2 cellular contexts compared by ENCODE assay signal in the genomic region with DNA sequence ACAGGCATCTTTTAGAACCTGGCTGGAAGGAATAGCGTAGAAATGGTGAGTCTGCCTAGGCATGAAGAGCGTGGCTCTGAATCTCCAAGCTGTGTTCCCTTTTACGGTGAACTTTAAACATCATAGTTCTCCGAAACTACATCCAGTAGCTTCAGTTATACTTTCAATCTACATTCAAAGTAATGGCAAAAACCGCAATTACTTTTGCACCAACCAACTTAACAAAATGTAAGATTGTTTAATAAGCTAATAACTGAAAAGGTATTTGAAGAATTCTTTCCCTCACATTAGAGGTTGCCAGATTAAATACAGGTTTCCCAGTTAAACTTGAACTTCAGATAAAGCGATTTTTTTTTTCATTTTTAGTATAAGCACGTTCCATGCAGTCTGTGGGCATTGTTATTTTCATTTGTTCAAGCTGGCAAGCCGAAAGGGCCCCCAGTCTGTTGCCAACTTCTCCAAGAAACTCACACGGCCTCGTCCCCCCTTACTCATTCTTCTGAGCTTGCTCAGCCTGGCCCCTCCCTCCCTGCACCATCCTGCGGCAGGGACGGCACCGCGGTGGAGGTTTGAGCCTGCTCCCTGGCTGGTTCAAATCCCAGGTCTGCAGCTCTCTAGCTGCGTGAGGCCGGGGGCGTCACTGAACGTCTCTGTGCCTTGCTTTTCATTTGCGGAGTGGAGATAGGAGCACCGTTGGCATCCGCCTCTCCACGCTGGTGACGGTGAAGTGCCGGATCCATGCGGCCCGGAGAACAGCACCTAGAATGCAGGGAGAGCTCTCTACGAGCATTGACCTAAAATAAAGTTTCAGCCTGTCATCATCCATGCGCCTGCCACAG.
TF ChIP-seq lines count a peak whose summit lies in the region.

No MANE protein-coding gene starts in this region.

TF ChIP-seq in SK-N-SH, 30 proteins besides CTCF, POLR2A, EP300 and RAD21 (continued from another document):
- TF ChIP-seq, protein P1, sequence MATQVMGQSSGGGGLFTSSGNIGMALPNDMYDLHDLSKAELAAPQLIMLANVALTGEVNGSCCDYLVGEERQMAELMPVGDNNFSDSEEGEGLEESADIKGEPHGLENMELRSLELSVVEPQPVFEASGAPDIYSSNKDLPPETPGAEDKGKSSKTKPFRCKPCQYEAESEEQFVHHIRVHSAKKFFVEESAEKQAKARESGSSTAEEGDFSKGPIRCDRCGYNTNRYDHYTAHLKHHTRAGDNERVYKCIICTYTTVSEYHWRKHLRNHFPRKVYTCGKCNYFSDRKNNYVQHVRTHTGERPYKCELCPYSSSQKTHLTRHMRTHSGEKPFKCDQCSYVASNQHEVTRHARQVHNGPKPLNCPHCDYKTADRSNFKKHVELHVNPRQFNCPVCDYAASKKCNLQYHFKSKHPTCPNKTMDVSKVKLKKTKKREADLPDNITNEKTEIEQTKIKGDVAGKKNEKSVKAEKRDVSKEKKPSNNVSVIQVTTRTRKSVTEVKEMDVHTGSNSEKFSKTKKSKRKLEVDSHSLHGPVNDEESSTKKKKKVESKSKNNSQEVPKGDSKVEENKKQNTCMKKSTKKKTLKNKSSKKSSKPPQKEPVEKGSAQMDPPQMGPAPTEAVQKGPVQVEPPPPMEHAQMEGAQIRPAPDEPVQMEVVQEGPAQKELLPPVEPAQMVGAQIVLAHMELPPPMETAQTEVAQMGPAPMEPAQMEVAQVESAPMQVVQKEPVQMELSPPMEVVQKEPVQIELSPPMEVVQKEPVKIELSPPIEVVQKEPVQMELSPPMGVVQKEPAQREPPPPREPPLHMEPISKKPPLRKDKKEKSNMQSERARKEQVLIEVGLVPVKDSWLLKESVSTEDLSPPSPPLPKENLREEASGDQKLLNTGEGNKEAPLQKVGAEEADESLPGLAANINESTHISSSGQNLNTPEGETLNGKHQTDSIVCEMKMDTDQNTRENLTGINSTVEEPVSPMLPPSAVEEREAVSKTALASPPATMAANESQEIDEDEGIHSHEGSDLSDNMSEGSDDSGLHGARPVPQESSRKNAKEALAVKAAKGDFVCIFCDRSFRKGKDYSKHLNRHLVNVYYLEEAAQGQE (IDR thresholded peaks at IDR 0.05; ENCODE audit: low read depth, low read length) = no peak
- no peak for TF ChIP-seq SIN3A (IDR thresholded peaks at IDR 0.05; ENCODE audit: borderline replicate concordance, low read depth, low read length)
- TF ChIP-seq, protein P2, sequence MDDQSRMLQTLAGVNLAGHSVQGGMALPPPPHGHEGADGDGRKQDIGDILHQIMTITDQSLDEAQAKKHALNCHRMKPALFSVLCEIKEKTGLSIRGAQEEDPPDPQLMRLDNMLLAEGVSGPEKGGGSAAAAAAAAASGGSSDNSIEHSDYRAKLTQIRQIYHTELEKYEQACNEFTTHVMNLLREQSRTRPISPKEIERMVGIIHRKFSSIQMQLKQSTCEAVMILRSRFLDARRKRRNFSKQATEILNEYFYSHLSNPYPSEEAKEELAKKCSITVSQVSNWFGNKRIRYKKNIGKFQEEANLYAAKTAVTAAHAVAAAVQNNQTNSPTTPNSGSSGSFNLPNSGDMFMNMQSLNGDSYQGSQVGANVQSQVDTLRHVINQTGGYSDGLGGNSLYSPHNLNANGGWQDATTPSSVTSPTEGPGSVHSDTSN (IDR thresholded peaks at IDR 0.05) = no peak
- no peak for TF ChIP-seq MXI1 (IDR thresholded peaks at IDR 0.05; ENCODE audit: low read depth, low read length)
- TF ChIP-seq, protein P3, sequence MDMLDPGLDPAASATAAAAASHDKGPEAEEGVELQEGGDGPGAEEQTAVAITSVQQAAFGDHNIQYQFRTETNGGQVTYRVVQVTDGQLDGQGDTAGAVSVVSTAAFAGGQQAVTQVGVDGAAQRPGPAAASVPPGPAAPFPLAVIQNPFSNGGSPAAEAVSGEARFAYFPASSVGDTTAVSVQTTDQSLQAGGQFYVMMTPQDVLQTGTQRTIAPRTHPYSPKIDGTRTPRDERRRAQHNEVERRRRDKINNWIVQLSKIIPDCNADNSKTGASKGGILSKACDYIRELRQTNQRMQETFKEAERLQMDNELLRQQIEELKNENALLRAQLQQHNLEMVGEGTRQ (IDR thresholded peaks at IDR 0.05; ENCODE audit: borderline replicate concordance, low read depth, low read length) = no peak
- no peak for TF ChIP-seq SMC3 (IDR thresholded peaks at IDR 0.05; ENCODE audit: low read depth, low read length)
- no peak for TF ChIP-seq POLR2AphosphoS5 (IDR thresholded peaks at IDR 0.05; ENCODE audit: low read depth, low read length)
- TF ChIP-seq TCF12 (IDR thresholded peaks at IDR 0.05) = no peak
- no peak for TF ChIP-seq FOXM1 (IDR thresholded peaks at IDR 0.05; ENCODE audit: low read depth)
- no peak for TF ChIP-seq GABPA (IDR thresholded peaks at IDR 0.05; ENCODE audit: low read depth)
- TF ChIP-seq RXRA (IDR thresholded peaks at IDR 0.05; ENCODE audit: borderline replicate concordance, low read depth) = no peak

TF ChIP-seq in SK-N-SH treated with all-trans-retinoic acid at 6 μM for 48 hours, 23 proteins besides CTCF, POLR2A, EP300 and RAD21:
- TF ChIP-seq, protein P4, sequence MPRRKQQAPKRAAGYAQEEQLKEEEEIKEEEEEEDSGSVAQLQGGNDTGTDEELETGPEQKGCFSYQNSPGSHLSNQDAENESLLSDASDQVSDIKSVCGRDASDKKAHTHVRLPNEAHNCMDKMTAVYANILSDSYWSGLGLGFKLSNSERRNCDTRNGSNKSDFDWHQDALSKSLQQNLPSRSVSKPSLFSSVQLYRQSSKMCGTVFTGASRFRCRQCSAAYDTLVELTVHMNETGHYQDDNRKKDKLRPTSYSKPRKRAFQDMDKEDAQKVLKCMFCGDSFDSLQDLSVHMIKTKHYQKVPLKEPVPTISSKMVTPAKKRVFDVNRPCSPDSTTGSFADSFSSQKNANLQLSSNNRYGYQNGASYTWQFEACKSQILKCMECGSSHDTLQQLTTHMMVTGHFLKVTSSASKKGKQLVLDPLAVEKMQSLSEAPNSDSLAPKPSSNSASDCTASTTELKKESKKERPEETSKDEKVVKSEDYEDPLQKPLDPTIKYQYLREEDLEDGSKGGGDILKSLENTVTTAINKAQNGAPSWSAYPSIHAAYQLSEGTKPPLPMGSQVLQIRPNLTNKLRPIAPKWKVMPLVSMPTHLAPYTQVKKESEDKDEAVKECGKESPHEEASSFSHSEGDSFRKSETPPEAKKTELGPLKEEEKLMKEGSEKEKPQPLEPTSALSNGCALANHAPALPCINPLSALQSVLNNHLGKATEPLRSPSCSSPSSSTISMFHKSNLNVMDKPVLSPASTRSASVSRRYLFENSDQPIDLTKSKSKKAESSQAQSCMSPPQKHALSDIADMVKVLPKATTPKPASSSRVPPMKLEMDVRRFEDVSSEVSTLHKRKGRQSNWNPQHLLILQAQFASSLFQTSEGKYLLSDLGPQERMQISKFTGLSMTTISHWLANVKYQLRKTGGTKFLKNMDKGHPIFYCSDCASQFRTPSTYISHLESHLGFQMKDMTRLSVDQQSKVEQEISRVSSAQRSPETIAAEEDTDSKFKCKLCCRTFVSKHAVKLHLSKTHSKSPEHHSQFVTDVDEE (CRISPR knock-in tag; IDR thresholded peaks at IDR 0.05) = no peak
- TF ChIP-seq, protein P5, sequence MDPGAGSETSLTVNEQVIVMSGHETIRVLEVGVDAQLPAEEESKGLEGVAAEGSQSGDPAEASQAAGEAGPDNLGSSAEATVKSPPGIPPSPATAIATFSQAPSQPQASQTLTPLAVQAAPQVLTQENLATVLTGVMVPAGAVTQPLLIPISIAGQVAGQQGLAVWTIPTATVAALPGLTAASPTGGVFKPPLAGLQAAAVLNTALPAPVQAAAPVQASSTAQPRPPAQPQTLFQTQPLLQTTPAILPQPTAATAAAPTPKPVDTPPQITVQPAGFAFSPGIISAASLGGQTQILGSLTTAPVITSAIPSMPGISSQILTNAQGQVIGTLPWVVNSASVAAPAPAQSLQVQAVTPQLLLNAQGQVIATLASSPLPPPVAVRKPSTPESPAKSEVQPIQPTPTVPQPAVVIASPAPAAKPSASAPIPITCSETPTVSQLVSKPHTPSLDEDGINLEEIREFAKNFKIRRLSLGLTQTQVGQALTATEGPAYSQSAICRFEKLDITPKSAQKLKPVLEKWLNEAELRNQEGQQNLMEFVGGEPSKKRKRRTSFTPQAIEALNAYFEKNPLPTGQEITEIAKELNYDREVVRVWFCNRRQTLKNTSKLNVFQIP (CRISPR knock-in tag; IDR thresholded peaks at IDR 0.05; ENCODE audit: borderline replicate concordance, low read depth) = no peak
- TF ChIP-seq TCF4 (CRISPR knock-in tag; IDR thresholded peaks at IDR 0.05; ENCODE audit: borderline replicate concordance) = no peak
- TF ChIP-seq ARNTL (CRISPR knock-in tag; IDR thresholded peaks at IDR 0.05; ENCODE audit: borderline replicate concordance, low read depth) = no peak
TF ChIP-seq in SK-N-SH treated with all-trans-retinoic acid at 6 μM for 48 hours: peak in this region for 0.
